Comparison of ENCODE assay signal across 20 cellular contexts in the genomic region with DNA sequence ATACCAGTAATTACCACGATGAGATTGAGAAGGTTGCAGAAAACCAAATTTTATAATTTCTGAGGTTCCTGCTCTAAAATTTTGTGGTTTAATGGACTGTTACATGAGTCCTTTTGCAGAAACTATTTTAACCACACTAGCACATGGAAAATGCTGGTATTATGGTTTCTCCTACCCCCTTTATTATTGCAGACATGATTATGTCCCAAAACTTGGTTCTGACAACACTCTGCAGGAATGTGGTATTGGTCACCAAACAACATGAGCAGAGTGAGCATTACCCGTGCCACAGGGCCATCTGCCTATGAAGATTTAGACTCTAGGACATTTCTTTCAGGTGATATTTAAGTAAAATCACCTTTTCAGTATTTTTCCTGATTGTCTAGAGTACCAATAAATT. TPM values are rescaled to one million over a fixed set of nuclear protein-coding genes. Genes with fewer than 3 reads are reported as not detected.
DNase-seq lines count a peak whose midpoint lies in the region; ATAC-seq, FAIRE-seq and TF ChIP-seq lines count a peak whose summit lies in the region.
"Had no signal": no experiment of that assay in that cellular context is flagged by ENCODE, and none has a peak within 500 bp of the region (broad histone marks: within the 10 kb centered on the region; RNA-seq: fewer than 3 reads in every experiment).

No MANE protein-coding gene starts in this region.

- TF ChIP-seq CTCF in fibroblast of the aortic adventitia (IDR thresholded peaks at IDR 0.05; ENCODE audit: insufficient read depth, low read length) = no peak

- H3K4me3 ChIP-seq in fibroblast of the aortic adventitia (ENCODE audit: low read depth, low read length) = no peak overlapping the region
- H3K4me3 ChIP-seq: dorsolateral prefrontal cortex, tibial nerve had no signal

- peak; percentile 5 for DNase-seq in NOMO-1 treated with DMSO at 0.1 percent for 48 hours (lab: John Stamatoyannopoulos, UW; ENCODE audit: unreplicated experiment)
- no peak for DNase-seq in NOMO-1 (lab: John Stamatoyannopoulos, UW; ENCODE audit: unreplicated experiment in 2 of 2)
- peak; percentile 21 for DNase-seq in RPMI7951 (ENCODE audit: low read depth)
- DNase-seq in fibroblast of the aortic adventitia (ENCODE audit: low read depth) = peak; percentile 17
- DNase-seq in urothelium cell line (ENCODE audit: low spot score) = peak; percentile 43
- DNase-seq in germinal center (ENCODE audit: low spot score) = no peak
- DNase-seq: activated CD4-positive, alpha-beta T cell treated with anti-CD3 and anti-CD28 coated beads, Interleukin-2, amount 10 ng/mL, durations not matched to agents 7 days and 5 days; activated naive CD4-positive, alpha-beta T cell treated with anti-CD3 and anti-CD28 coated beads, Interleukin-2, amount 10 ng/mL, durations not matched to agents 7 days and 5 days; CD4-positive, CD25-positive, alpha-beta regulatory T cell; dorsolateral prefrontal cortex; KG1; kidney glomerular epithelial cell; NCI-H1105 treated with DMSO at 0.1 percent for 48 hours; NCI-H2171 treated with DMSO at 0.1 percent for 48 hours; RPMI8226 had no signal

- FAIRE-seq in urothelium cell line (lab: Jason Lieb, UNC) = no peak
- FAIRE-seq: bronchial epithelial cell, TTC549 had no signal

- ATAC-seq in HG02870 (IDR thresholded peaks at IDR 0.05; ENCODE audit: unreplicated experiment) = no peak
- no peak for ATAC-seq in HG03196 (IDR thresholded peaks at IDR 0.05; ENCODE audit: unreplicated experiment)

RNA-seq across cellular contexts. Expression of gene ECM2, which starts 2.8 kb away (rescaled TPM):
- total RNA-seq in RPMI7951 (2014; rRNA removed; shearing (Covaris generic)) = 0.39 and 0.72 TPM in 2 replicates
- 23.3 and 74.6 TPM in 2 replicates for total RNA-seq in fibroblast of the aortic adventitia (ENCODE audit: low replicate concordance)
- total RNA-seq: activated CD4-positive, alpha-beta T cell treated with anti-CD3 and anti-CD28 coated beads, Interleukin-2, amount 10 ng/mL, durations not matched to agents 7 days and 5 days; CD4-positive, CD25-positive, alpha-beta regulatory T cell had no signal

RNA-seq across cellular contexts. Expression of gene ASPN, which starts 56.2 kb away (rescaled TPM):
- total RNA-seq in RPMI7951 (2014; rRNA removed; shearing (Covaris generic)) = 0.10 and 0.36 TPM in 2 replicates
- total RNA-seq in fibroblast of the aortic adventitia (ENCODE audit: low replicate concordance) = 14.6 and 65.8 TPM in 2 replicates
- total RNA-seq: activated CD4-positive, alpha-beta T cell treated with anti-CD3 and anti-CD28 coated beads, Interleukin-2, amount 10 ng/mL, durations not matched to agents 7 days and 5 days; bronchial epithelial cell; CD4-positive, CD25-positive, alpha-beta regulatory T cell had no signal

Comparison
In these comparisons a context has a peak if more than half of its experiments do, and no peak if none do; other contexts are left out.
1. DNase-seq: peak in NOMO-1 treated with DMSO at 0.1 percent for 48 hours (single experiment), RPMI7951 (single experiment), fibroblast of the aortic adventitia (single experiment) and urothelium cell line (single experiment); none in NOMO-1 (0 of 2) and germinal center (single experiment).
2. RNA of gene ECM2, which starts 2.8 kb away (total RNA-seq): 23.3 to 74.6 TPM in fibroblast of the aortic adventitia; 0.39 to 0.72 TPM in RPMI7951; every median in the first group is over 10 times any median in the second.
3. RNA of gene ASPN, which starts 56.2 kb away (total RNA-seq): 14.6 to 65.8 TPM in fibroblast of the aortic adventitia; 0.10 to 0.36 TPM in RPMI7951; every median in the first group is over 10 times any median in the second.